ENCODE assay signal across 1 cellular context in the genomic region with DNA sequence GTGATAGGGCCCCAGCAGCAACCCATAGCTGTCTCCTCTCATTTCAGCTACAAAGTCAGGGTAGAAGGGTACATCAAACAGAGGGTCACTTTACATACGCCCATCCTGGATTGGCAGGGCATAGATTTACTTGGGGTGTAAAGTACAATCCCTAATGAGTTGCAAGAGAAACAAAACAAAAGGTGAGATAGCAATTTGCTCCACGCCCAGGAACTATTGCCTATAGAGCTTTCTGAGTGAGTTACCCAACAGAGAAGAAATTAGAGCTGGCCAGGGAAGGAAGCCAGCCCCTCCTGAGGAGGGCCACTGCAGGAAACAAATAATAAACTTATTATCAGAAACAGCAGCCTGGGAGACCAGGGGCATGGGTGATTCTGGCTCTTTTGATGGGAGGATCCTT.
TF ChIP-seq lines count a peak whose summit lies in the region.

No MANE protein-coding gene starts in this region.

TF ChIP-seq in K562, 482 proteins besides CTCF, POLR2A, EP300 and RAD21:
- TF ChIP-seq ZNF436 (CRISPR knock-in tag; IDR thresholded peaks at IDR 0.05) (no peak), DDX20 (tag; IDR thresholded peaks at IDR 0.05; ENCODE audit: low read depth) (no peak), ZNF184 (CRISPR knock-in tag; IDR thresholded peaks at IDR 0.05) (no peak)
TF ChIP-seq in K562: peak in this region for 0.
